In the genomic region with DNA sequence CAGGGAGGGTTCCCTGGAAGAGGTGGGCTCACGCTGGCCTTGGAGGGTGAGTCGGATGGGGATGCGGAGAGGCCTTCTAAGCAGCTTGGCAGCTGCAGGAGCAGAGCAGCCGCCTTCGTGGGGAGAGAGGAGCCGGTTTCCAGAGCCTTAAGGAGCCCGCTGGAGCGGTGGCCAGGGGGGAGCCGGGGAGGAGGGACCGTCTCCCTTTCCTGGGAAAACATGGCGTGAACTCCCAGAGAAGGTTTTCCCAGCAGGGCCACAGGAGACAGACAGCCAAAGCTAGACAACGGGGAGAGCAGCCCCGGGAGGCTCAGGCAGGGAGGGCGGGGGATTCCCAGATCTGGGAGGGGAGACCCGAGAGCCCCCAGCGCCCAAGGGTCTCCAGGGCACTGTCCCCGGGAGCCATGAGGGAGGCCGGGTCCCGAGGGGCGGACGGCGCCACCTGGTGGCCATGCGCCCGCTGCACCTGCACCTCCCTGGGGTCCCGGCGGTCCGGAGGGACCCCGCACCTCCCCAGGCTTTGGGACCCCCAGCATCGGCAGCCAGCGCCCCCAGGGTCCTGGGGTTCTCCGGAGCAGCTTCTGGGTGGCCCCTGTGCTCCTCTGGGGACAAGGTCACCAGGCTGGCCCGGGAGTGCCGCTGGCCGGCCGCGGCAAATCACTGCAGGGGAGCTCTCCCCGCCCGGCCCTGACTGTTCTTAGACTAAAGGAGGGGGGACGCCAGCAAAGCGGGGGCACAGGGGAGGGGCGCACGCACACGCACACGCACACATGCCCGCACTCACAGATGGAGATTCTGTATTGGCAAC, we compare ENCODE assay signal across 8 cellular contexts. TPM values are rescaled to one million over a fixed set of nuclear protein-coding genes. Genes with fewer than 3 reads are reported as not detected.
DNase-seq lines count a peak whose midpoint lies in the region; ATAC-seq, FAIRE-seq and TF ChIP-seq lines count a peak whose summit lies in the region.

No MANE protein-coding gene starts in this region.

- WGBS in H9 (ENCODE audit: extremely low coverage, insufficient read length, low lambda C conversion rate) = no CpG with 5 or more reads among the region's 45 CpGs

- ATAC-seq in HG02870 (IDR thresholded peaks at IDR 0.05; ENCODE audit: unreplicated experiment) (no peak), GM18867 (IDR thresholded peaks at IDR 0.05; ENCODE audit: unreplicated experiment) (no peak)

- H4K8ac ChIP-seq in H9 (replicated peaks; ENCODE audit: insufficient read length, low read depth, low read length) = no peak overlapping the region

- H3K27ac ChIP-seq in H9 (ENCODE audit: insufficient read length, low read depth, low read length) (no peak overlapping the region), WERI-Rb-1 (no peak overlapping the region), kidney (ENCODE audit: low read depth in 2 of 2, low read length in 2 of 2) (no peak overlapping the region)

- H3K27ac Mint-ChIP-seq in H9 = no peak overlapping the region

- no peak overlapping the region for H2BK15ac ChIP-seq in H9 (ENCODE audit: low read depth, low read length)

- no peak overlapping the region for H3K9ac ChIP-seq in H9 (ENCODE audit: extremely low read depth, insufficient read length, low read length)
- peak overlapping the region in 1 of 2 donors; percentile 3 for H3K9ac ChIP-seq in kidney (ENCODE audit: low read length in 2 of 2)

- intact Hi-C loops in kidney (cut with DNase I) = loop anchor here (5.0 to 10.0 kb wide), 2 partner anchors 140 to 322 kb away; no protein-coding TSS in a partner anchor

- peaks cover 3% of the 10 kb centered on the region for H3K23me2 ChIP-seq in H9 (ENCODE audit: insufficient read length, low read depth, low read length, poor library complexity, severe bottlenecking)

- DNase-seq in AG20443 (ENCODE audit: low spot score) (peak; percentile 79), H9 (peak; percentile 72), WERI-Rb-1 (peak; percentile 52), T47D (ENCODE audit: low read depth in 1 of 2, low spot score in 1 of 2) (peak; percentile 53 to 65), kidney (peak; percentile 84)
- peak in 2 of 3 donors; percentile 34 to 68 for DNase-seq in stimulated activated CD4-positive, alpha-beta T cell treated with anti-CD3 and anti-CD28 coated beads, TNF-alpha, amount 100 ng/mL, for 1 hour (ENCODE audit: low read depth in 3 of 3, low spot score in 1 of 3)

- H2AFZ ChIP-seq in H9 (ENCODE audit: low read length) = no peak overlapping the region

- H4K20me1 ChIP-seq in H9 (ENCODE audit: control insufficient read depth, insufficient read depth, insufficient read length) = no peaks in the 10 kb centered on the region

- H3K79me1 ChIP-seq in H9 (ENCODE audit: insufficient read depth, low read depth, low read length, poor library complexity, severe bottlenecking) = no peaks in the 10 kb centered on the region

- H3K18ac ChIP-seq in H9 (ENCODE audit: insufficient read length, low read depth, low read length) = no peak overlapping the region

- H3K4me2 ChIP-seq in H9 (ENCODE audit: insufficient read depth, insufficient read length, low read length) = peak overlapping the region; percentile 32

- peak; percentile 99 for TF ChIP-seq CTCF in H9 (conservative IDR thresholded peaks at IDR 0.05)
- peak; percentile 91 for TF ChIP-seq CTCF in WERI-Rb-1 (IDR thresholded peaks at IDR 0.05; ENCODE audit: low read depth, low read length)
- peak; percentile 83 for TF ChIP-seq CTCF in kidney (IDR thresholded peaks at IDR 0.05; ENCODE audit: borderline replicate concordance, extremely low read depth, insufficient read depth)

- H3K56ac ChIP-seq in H9 (ENCODE audit: insufficient read length, low read depth, low read length) = no peak overlapping the region

- H2BK20ac ChIP-seq in H9 (ENCODE audit: low read depth, low read length, poor library complexity, severe bottlenecking) = no peak overlapping the region

- no peak overlapping the region for H2BK12ac ChIP-seq in H9 (ENCODE audit: insufficient read length, low read depth, low read length)

- no peaks in the 10 kb centered on the region for H3K79me2 ChIP-seq in H9 (ENCODE audit: insufficient read depth, low read length)

- no peak overlapping the region for H4K5ac ChIP-seq in H9 (ENCODE audit: insufficient read length, low read depth, low read length)

- no peak overlapping the region for H3K23ac ChIP-seq in H9 (ENCODE audit: insufficient read length, low read depth, low read length)

- H3K27me3 ChIP-seq in H9 (ENCODE audit: insufficient read depth, low read length) (no peaks in the 10 kb centered on the region), WERI-Rb-1 (ENCODE audit: insufficient read depth, low read depth, severe bottlenecking) (peaks cover 100% of the 10 kb centered on the region)

- peaks cover 27% of the 10 kb centered on the region for H3K27me3 Mint-ChIP-seq in H9 (ENCODE audit: low read depth)

- H3T11ph ChIP-seq in H9 (ENCODE audit: low read length) = no peak overlapping the region

- in situ Hi-C loops in T47D (cut with HindIII; ENCODE audit: low pct_unique_long_range_greater_than_20kb, low sequenced_read_pairs) = no loop called here

- no peak overlapping the region for H3K14ac ChIP-seq in H9 (ENCODE audit: insufficient read depth, low read length)

- H2BK5ac ChIP-seq in H9 (ENCODE audit: insufficient read length, low read length) = no peak overlapping the region

- H2AK5ac ChIP-seq in H9 (ENCODE audit: insufficient read length, low read length) = no peak overlapping the region

- no peak overlapping the region for H3K4me3 ChIP-seq in WERI-Rb-1 (ENCODE audit: low read depth, low read length)
- H3K4me3 ChIP-seq in kidney (ENCODE audit: low read length in 2 of 2) = no peak overlapping the region

- no peak overlapping the region for H2BK120ac ChIP-seq in H9 (ENCODE audit: low read depth, low read length, poor library complexity, severe bottlenecking)

- no peaks in the 10 kb centered on the region for H3K4me1 ChIP-seq in H9 (ENCODE audit: insufficient read depth, low read length)
- H3K4me1 ChIP-seq in kidney (ENCODE audit: control insufficient read depth in 1 of 2, insufficient read depth in 1 of 2, low read depth in 1 of 2, low read length in 2 of 2) = peaks cover 0 to 10% of the 10 kb centered on the region in 2 donors

- H3K9me3 ChIP-seq in H9 (ENCODE audit: control insufficient read depth, low read depth, low read length) = no peaks in the 10 kb centered on the region
- no peaks in the 10 kb centered on the region for H3K9me3 ChIP-seq in WERI-Rb-1 (ENCODE audit: severe bottlenecking)
- no peaks in the 10 kb centered on the region for H3K9me3 ChIP-seq in kidney (ENCODE audit: control insufficient read depth in 1 of 2, low read length in 2 of 2)

- no peak for FAIRE-seq in kidney (lab: Jason Lieb, UNC)

- H3K4me3 Mint-ChIP-seq in H9 = peak overlapping the region; percentile 42 to 67

- H3K36me3 ChIP-seq in WERI-Rb-1 (no peaks in the 10 kb centered on the region), kidney (ENCODE audit: control insufficient read depth in 1 of 2, insufficient read depth in 2 of 2, low read length in 2 of 2) (no peaks in the 10 kb centered on the region)

- no peaks in the 10 kb centered on the region for H3K36me3 Mint-ChIP-seq in H9 (ENCODE audit: insufficient read depth in 1 of 3, low read depth in 3 of 3)

- H4K91ac ChIP-seq in H9 (ENCODE audit: insufficient read length, low read depth, low read length) = no peak overlapping the region

- H3K9me3 Mint-ChIP-seq in H9 = no peaks in the 10 kb centered on the region; a peak in 1 of 5 replicates

- H3K4me1 Mint-ChIP-seq in H9 = peaks cover 3 to 9% of the 10 kb centered on the region in 2 experiments; a peak in 3 of 4 replicates

- no peak overlapping the region for H3K4ac ChIP-seq in H9 (ENCODE audit: low read depth, low read length)

RNA-seq across cellular contexts. Expression of gene SYT8, which starts 2.4 kb away (rescaled TPM):
- total RNA-seq in H9 (2021) (not detected in 2 replicates), kidney (1.7 TPM)
- polyA plus RNA-seq in kidney (ENCODE audit: insufficient read depth, low read depth, low replicate concordance) = 1.2 TPM

RNA-seq across cellular contexts. Expression of gene TNNI2, which starts 6.4 kb away (rescaled TPM):
- total RNA-seq in H9 (2021) (not detected in 2 replicates), kidney (1.3 TPM)
- not detected for polyA plus RNA-seq in kidney (ENCODE audit: insufficient read depth, low read depth, low replicate concordance)

RNA-seq across cellular contexts. Expression of gene LSP1, which starts 20.5 kb away (rescaled TPM):
- total RNA-seq in H9 (2021) (not detected in 2 replicates), kidney (26.1 TPM)
- 8.4 TPM for polyA plus RNA-seq in kidney (ENCODE audit: insufficient read depth, low read depth, low replicate concordance)

RNA-seq across cellular contexts. Expression of gene PRR33, which starts 59.3 kb away (rescaled TPM):
- not detected in 2 replicates for total RNA-seq in H9 (2021)
- total RNA-seq in kidney = not detected
- polyA plus RNA-seq in kidney (ENCODE audit: insufficient read depth, low read depth, low replicate concordance) = not detected

Comparison
In these comparisons a context has a peak if more than half of its experiments do, and no peak if none do; other contexts are left out.
1. RNA of gene LSP1, which starts 20.5 kb away (total RNA-seq): 26.1 TPM in kidney (single experiment); not detected in H9; every median in the first group is over 10 times any median in the second.
2. Peak in every context shown above with its lines, with median percentiles within 50 percentile points of each other: DNase-seq and CTCF ChIP-seq.